In genomic region chr6:113352831-113353230, GRCh38 we compare ENCODE assay signal across 1 cellular context.
TF ChIP-seq lines count a peak whose summit lies in the region.

No MANE protein-coding gene starts in this region.

TF ChIP-seq in IMR-90, 13 proteins besides CTCF, POLR2A, EP300 and RAD21:
- TF ChIP-seq USF2 (IDR thresholded peaks at IDR 0.05; ENCODE audit: low read depth, low read length) (no peak), MXI1 (IDR thresholded peaks at IDR 0.05; ENCODE audit: borderline replicate concordance, low read depth, low read length) (no peak), FOS (IDR thresholded peaks at IDR 0.05; ENCODE audit: low read depth, low read length) (no peak), RCOR1 (IDR thresholded peaks at IDR 0.05; ENCODE audit: insufficient replicate concordance, low read length) (no peak)
